ENCODE assay signal across 27 cellular contexts in the genomic region with DNA sequence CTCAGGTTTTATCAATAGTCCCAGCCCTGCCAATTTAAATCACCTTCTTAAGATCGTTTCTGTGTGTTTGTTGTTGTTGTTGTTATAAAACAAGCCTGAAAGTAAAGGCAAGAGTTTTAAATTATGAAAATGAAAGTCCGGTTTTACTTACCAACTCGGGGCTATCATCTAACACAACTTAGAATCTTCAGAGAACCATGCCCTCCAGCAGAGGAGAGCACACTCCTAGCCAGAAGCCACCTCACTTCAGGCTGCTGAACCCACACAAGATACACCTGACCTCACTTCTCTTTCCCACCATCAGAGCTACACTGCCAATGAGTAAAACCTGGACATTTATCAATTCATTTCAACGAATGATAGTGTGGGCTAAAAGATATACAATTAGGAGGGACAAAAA.
"Had no signal": no experiment of that assay in that cellular context is flagged by ENCODE, and none has a peak within 500 bp of the region (broad histone marks: within the 10 kb centered on the region; RNA-seq: fewer than 3 reads in every experiment).

No MANE protein-coding gene starts in this region.

- H3K4me1 ChIP-seq: parathyroid adenoma, psoas muscle, right lobe of liver, sigmoid colon, stomach, tibial nerve, vagina had no signal

- H3K9ac ChIP-seq: parathyroid adenoma had no signal

- H2AFZ ChIP-seq: parathyroid adenoma had no signal

- H3K79me2 ChIP-seq: parathyroid adenoma had no signal

- H3K27me3 ChIP-seq: neutrophil, ovary, right lobe of liver, sigmoid colon, stomach, thyroid gland, tibial nerve, upper lobe of left lung, vagina had no signal

- H3K9me3 ChIP-seq: neutrophil, ovary, stomach, thyroid gland, upper lobe of left lung, vagina had no signal

- ATAC-seq: naive thymus-derived CD8-positive, alpha-beta T cell; natural killer cell treated with Interleukin-12 subunit alpha and Interleukin-12 subunit beta and Interleukin-15 and Interleukin-18, amount 100 ng/mL, for 72 hours; psoas muscle; right cardiac atrium; right lobe of liver; stimulated activated effector memory CD8-positive, alpha-beta T cell treated with anti-CD3 and anti-CD28 coated beads, Interleukin-12 subunit alpha, Interleukin-12 subunit beta, amount 100 ng/mL, for 72 hours; stimulated activated naive B cell treated with anti-CD40 and anti-IgM and Interleukin-4, amounts not matched to agents 10 μg/mL and 1 μg/mL and 100 μg/mL, for 72 hours had no signal

- H3K36me3 ChIP-seq: neutrophil, ovary, right lobe of liver, sigmoid colon, stomach, thoracic aorta, thyroid gland, tibial nerve, upper lobe of left lung, vagina had no signal

- H3K4me3 ChIP-seq: ovary, psoas muscle, right lobe of liver, sigmoid colon, stomach, thoracic aorta, thyroid gland, tibial nerve, upper lobe of left lung, vagina had no signal

- H3K27ac ChIP-seq: neutrophil, ovary, parathyroid adenoma, psoas muscle, right lobe of liver, sigmoid colon, stomach, thoracic aorta, tibial nerve, upper lobe of left lung, vagina had no signal

- DNase-seq: naive thymus-derived CD8-positive, alpha-beta T cell; nephron progenitor cell; nucleus accumbens; ovary; posterior cingulate gyrus; psoas muscle; right cardiac atrium; right lobe of liver; sigmoid colon; small intestine; stimulated activated CD4-positive, alpha-beta T cell treated with anti-CD3 and anti-CD28 coated beads, Interleukin-15, amount 100 ng/mL, for 24 hours; stimulated activated CD4-positive, alpha-beta T cell treated with anti-CD3 and anti-CD28 coated beads, Interleukin-2, amount 100 ng/mL, for 24 hours; stimulated activated CD4-positive, alpha-beta T cell treated with anti-CD3 and anti-CD28 coated beads, Interleukin-2, amount 100 ng/mL, for 48 hours; stimulated activated CD4-positive, alpha-beta T cell treated with anti-CD3 and anti-CD28 coated beads, Interleukin-4, amount 100 ng/mL, for 24 hours; stimulated activated naive B cell treated with anti-CD40 and anti-IgM and Interleukin-4, amounts not matched to agents 10 μg/mL and 1 μg/mL and 100 μg/mL, for 72 hours; stimulated activated naive CD4-positive, alpha-beta T cell treated with Interleukin-2 at 50 U/mL for 16 hours; stomach; thyroid gland; trophoblast cell; upper lobe of left lung had no signal
